In the genomic region with DNA sequence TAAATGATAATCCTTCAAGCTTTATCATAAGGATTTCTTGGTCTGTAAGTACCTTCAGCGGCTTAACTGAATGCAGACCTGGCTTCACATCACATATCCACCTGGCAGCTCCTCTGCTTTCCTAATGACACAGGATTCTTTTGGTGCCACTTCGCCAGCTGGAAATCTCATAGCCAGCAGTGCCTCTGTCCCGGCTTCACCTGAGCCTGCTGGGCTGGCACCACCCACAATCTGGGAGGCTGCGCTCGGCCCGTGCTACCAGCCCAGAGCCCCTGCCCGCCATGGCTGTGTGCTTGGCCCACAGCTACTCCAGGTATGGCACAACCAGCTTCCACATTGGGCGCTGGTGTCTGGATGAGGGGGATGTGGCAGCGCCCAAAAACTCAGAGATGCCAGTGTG, we compare ENCODE assay signal across 23 cellular contexts. TPM values are rescaled to one million over a fixed set of nuclear protein-coding genes. Genes with fewer than 3 reads are reported as not detected.
DNase-seq lines count a peak whose midpoint lies in the region; TF ChIP-seq lines count a peak whose summit lies in the region.
"Had no signal": no experiment of that assay in that cellular context is flagged by ENCODE, and none has a peak within 500 bp of the region (broad histone marks: within the 10 kb centered on the region; RNA-seq: fewer than 3 reads in every experiment).

No MANE protein-coding gene starts in this region.

- H2BK15ac ChIP-seq in mesenchymal stem cell (ENCODE audit: low read depth, poor library complexity, severe bottlenecking), result peak overlapping the region; percentile 5

- H3K36me3 Mint-ChIP-seq in activated CD4-positive, alpha-beta T cell treated with anti-CD3 and anti-CD28 coated beads, Interleukin-2, amount 10 ng/mL, durations not matched to agents 24 days and 14 days (ENCODE audit: low read depth), result peaks cover 4% of the 10 kb centered on the region
- H3K36me3 Mint-ChIP-seq: CD14-positive monocyte had no signal

- H3K27ac ChIP-seq in mesenchymal stem cell (ENCODE audit: low read length, poor library complexity, severe bottlenecking) (no peak overlapping the region), trophoblast cell (ENCODE audit: low read depth, low read length) (no peak overlapping the region), osteoblast (ENCODE audit: low read depth, low read length) (no peak overlapping the region)
- H3K27ac ChIP-seq: A549; BLaER1 treated with 17β-estradiol and CSF1 and Interleukin-3, amounts not matched to agents 10 nM and 100 nM had no signal

- H2BK120ac ChIP-seq in mesenchymal stem cell (ENCODE audit: low read depth, low read length) (no peak overlapping the region), trophoblast cell (ENCODE audit: insufficient read depth, low read length, poor library complexity) (no peak overlapping the region)

- H2AFZ ChIP-seq in mesenchymal stem cell (ENCODE audit: low read depth, low read length), result no peak overlapping the region
- H2AFZ ChIP-seq in trophoblast cell (ENCODE audit: insufficient read depth, low read length, poor library complexity), result no peak overlapping the region
- no peak overlapping the region for H2AFZ ChIP-seq in osteoblast (ENCODE audit: low read length)
- H2AFZ ChIP-seq: GM23338 had no signal

- peak overlapping the region in 1 of 2 experiments; percentile 39 for H2BK12ac ChIP-seq in mesenchymal stem cell (ENCODE audit: low read length in 2 of 2)
- no peak overlapping the region for H2BK12ac ChIP-seq in trophoblast cell (ENCODE audit: low read length)

- H4K91ac ChIP-seq in mesenchymal stem cell (ENCODE audit: low read length) (peak overlapping the region; percentile 68), trophoblast cell (ENCODE audit: low read depth, low read length) (no peak overlapping the region)

- peak; percentile 45 for DNase-seq in activated CD4-positive, alpha-beta T cell treated with anti-CD3 and anti-CD28 coated beads, Interleukin-2, amount 10 ng/mL, durations not matched to agents 24 days and 14 days
- DNase-seq in activated CD4-positive, alpha-beta T cell treated with anti-CD3 and anti-CD28 coated beads, Interleukin-2, amount 50 U/mL, for 1 hour, result no peak
- no peak for DNase-seq in mesenchymal stem cell
- no peak for DNase-seq in trophoblast cell
- DNase-seq in osteoblast (ENCODE audit: insufficient read length, low spot score, missing footprints), result no peak
- no peak for DNase-seq in NCI-H2029 treated with DMSO at 0.1 percent for 48 hours (lab: John Stamatoyannopoulos, UW)
- DNase-seq in NK-92 treated with Interleukin-12 subunit alpha and Interleukin-12 subunit beta, amount 100 ng/mL, for 24 hours (lab: John Stamatoyannopoulos, UW), result no peak
- DNase-seq: 8988T; ACHN; AML-193; BE2C; CD4-positive, alpha-beta T cell; CD8-positive, alpha-beta memory T cell; DMS 273 treated with DMSO at 0.1 percent for 48 hours; DMS79; EL; GDM1; H9 had no signal

- H3K36me3 ChIP-seq in mesenchymal stem cell (ENCODE audit: control insufficient read depth in 1 of 2, insufficient read depth in 2 of 2, low read depth in 1 of 2, low read length in 2 of 2) (no peaks in the 10 kb centered on the region), trophoblast cell (ENCODE audit: control insufficient read depth in 1 of 2, insufficient read depth in 2 of 2, low read length in 2 of 2) (no peaks in the 10 kb centered on the region), osteoblast (ENCODE audit: insufficient read depth, low read length) (no peaks in the 10 kb centered on the region)
- H3K36me3 ChIP-seq: BE2C; BLaER1 treated with 17β-estradiol and CSF1 and Interleukin-3, amounts not matched to agents 10 nM and 100 nM had no signal

- H3K4me3 ChIP-seq in mesenchymal stem cell (ENCODE audit: insufficient read depth in 1 of 2, low read depth in 1 of 2, low read length in 2 of 2) (no peak overlapping the region), trophoblast cell (ENCODE audit: low read depth, low read length) (peak overlapping the region; percentile 46), osteoblast (ENCODE audit: insufficient read depth, low read length) (no peak overlapping the region)
- H3K4me3 ChIP-seq: A549; BLaER1 treated with 17β-estradiol and CSF1 and Interleukin-3, amounts not matched to agents 10 nM and 100 nM; GM12878; GM23338 had no signal

- intact Hi-C loops in activated CD4-positive, alpha-beta T cell treated with anti-CD3 and anti-CD28 coated beads, Interleukin-2, amount 10 ng/mL, durations not matched to agents 24 days and 14 days (cut with micrococcal nuclease), result no loop called here

- H3K27me3 Mint-ChIP-seq in activated CD4-positive, alpha-beta T cell treated with anti-CD3 and anti-CD28 coated beads, Interleukin-2, amount 10 ng/mL, durations not matched to agents 24 days and 14 days, result no peaks in the 10 kb centered on the region
- H3K27me3 Mint-ChIP-seq: CD4-positive, alpha-beta T cell had no signal

- H3K27me3 ChIP-seq in mesenchymal stem cell (ENCODE audit: control insufficient read depth in 1 of 2, insufficient read depth in 1 of 2, low read length in 2 of 2), result no peaks in the 10 kb centered on the region
- no peaks in the 10 kb centered on the region for H3K27me3 ChIP-seq in trophoblast cell (ENCODE audit: insufficient read depth, low read length)
- no peaks in the 10 kb centered on the region for H3K27me3 ChIP-seq in osteoblast (ENCODE audit: insufficient read depth, low read length)
- H3K27me3 ChIP-seq: BE2C had no signal

- no peak overlapping the region for H3K4me3 Mint-ChIP-seq in activated CD4-positive, alpha-beta T cell treated with anti-CD3 and anti-CD28 coated beads, Interleukin-2, amount 10 ng/mL, durations not matched to agents 24 days and 14 days
- H3K4me3 Mint-ChIP-seq: CD14-positive monocyte; CD4-positive, alpha-beta T cell; CD8-positive, alpha-beta memory T cell; GM23338; H9 had no signal

- H2BK5ac ChIP-seq in mesenchymal stem cell (ENCODE audit: low read depth, low read length, poor library complexity, severe bottlenecking) (no peak overlapping the region), trophoblast cell (ENCODE audit: low read depth, low read length, poor library complexity) (no peak overlapping the region)

- H3K9ac ChIP-seq in mesenchymal stem cell (ENCODE audit: low read length) (no peak overlapping the region), trophoblast cell (ENCODE audit: low read length) (no peak overlapping the region)
- H3K9ac ChIP-seq: BLaER1 treated with 17β-estradiol and CSF1 and Interleukin-3, amounts not matched to agents 10 nM and 100 nM had no signal

- H4K8ac ChIP-seq in mesenchymal stem cell (ENCODE audit: low read length) (peak overlapping the region; percentile 49), trophoblast cell (ENCODE audit: low read depth, low read length) (no peak overlapping the region)

- H3K9me3 ChIP-seq in mesenchymal stem cell (ENCODE audit: control insufficient read depth, low read length) (no peaks in the 10 kb centered on the region), trophoblast cell (ENCODE audit: insufficient read depth, low read depth, low read length) (peaks cover 15% of the 10 kb centered on the region), osteoblast (ENCODE audit: low read depth, low read length) (no peaks in the 10 kb centered on the region)
- H3K9me3 ChIP-seq: A549, BE2C had no signal

- WGBS in mesenchymal stem cell, result 86% methylated on average over 9 of the region's 9 CpGs
- WGBS in trophoblast cell (ENCODE audit: extremely low coverage, insufficient coverage, insufficient read length), result no CpG with 5 or more reads among the region's 9 CpGs

- H4K12ac ChIP-seq in trophoblast cell (ENCODE audit: low read depth, low read length), result no peak overlapping the region

- H3K79me2 ChIP-seq in trophoblast cell (ENCODE audit: control insufficient read depth, insufficient read depth, low read length, poor library complexity) (no peaks in the 10 kb centered on the region), osteoblast (ENCODE audit: insufficient read depth, low read length) (no peaks in the 10 kb centered on the region)

- TF ChIP-seq CTCF in osteoblast (IDR thresholded peaks at IDR 0.05; ENCODE audit: extremely low read depth, low read depth, low read length), result no peak

- no peak overlapping the region for H3K27ac Mint-ChIP-seq in activated CD4-positive, alpha-beta T cell treated with anti-CD3 and anti-CD28 coated beads, Interleukin-2, amount 10 ng/mL, durations not matched to agents 24 days and 14 days
- H3K27ac Mint-ChIP-seq: CD4-positive, alpha-beta T cell; CD8-positive, alpha-beta memory T cell; GM23338; H9 had no signal

- no peaks in the 10 kb centered on the region for H3K79me1 ChIP-seq in mesenchymal stem cell (replicated peaks; ENCODE audit: low read length, poor library complexity, severe bottlenecking)
- H3K79me1 ChIP-seq in trophoblast cell (ENCODE audit: low read length), result no peaks in the 10 kb centered on the region

- H3K14ac ChIP-seq in mesenchymal stem cell (ENCODE audit: low read length in 2 of 2) (no peak overlapping the region), trophoblast cell (ENCODE audit: low read length) (no peak overlapping the region)

- H3K4me2 ChIP-seq in mesenchymal stem cell (ENCODE audit: low read length, poor library complexity, severe bottlenecking) (no peak overlapping the region), trophoblast cell (ENCODE audit: low read length) (no peak overlapping the region), osteoblast (ENCODE audit: insufficient read depth, low read length) (no peak overlapping the region)
- H3K4me2 ChIP-seq: A549; BLaER1 treated with 17β-estradiol and CSF1 and Interleukin-3, amounts not matched to agents 10 nM and 100 nM; GM23338 had no signal

- no peak overlapping the region for H3K4ac ChIP-seq in mesenchymal stem cell (ENCODE audit: low read depth in 1 of 2, low read length in 2 of 2)
- no peak overlapping the region for H3K4ac ChIP-seq in trophoblast cell (ENCODE audit: low read depth, low read length)

- no peak overlapping the region for H2AK5ac ChIP-seq in mesenchymal stem cell (ENCODE audit: low read length, severe bottlenecking)
- no peak overlapping the region for H2AK5ac ChIP-seq in trophoblast cell (ENCODE audit: low read length)

- H3K4me1 ChIP-seq in mesenchymal stem cell (ENCODE audit: control insufficient read depth, insufficient read depth, low read depth, low read length) (no peaks in the 10 kb centered on the region), trophoblast cell (ENCODE audit: control insufficient read depth in 1 of 2, insufficient read depth in 2 of 2, low read length in 2 of 2) (no peaks in the 10 kb centered on the region), osteoblast (ENCODE audit: insufficient read depth, low read length) (no peaks in the 10 kb centered on the region)
- H3K4me1 ChIP-seq: A549; BE2C; BLaER1 treated with 17β-estradiol and CSF1 and Interleukin-3, amounts not matched to agents 10 nM and 100 nM had no signal

- H4K20me1 ChIP-seq in osteoblast (ENCODE audit: insufficient read depth, low read length), result no peaks in the 10 kb centered on the region
- H4K20me1 ChIP-seq: BLaER1 treated with 17β-estradiol and CSF1 and Interleukin-3, amounts not matched to agents 10 nM and 100 nM had no signal

- peaks cover 6% of the 10 kb centered on the region for H3K9me3 Mint-ChIP-seq in activated CD4-positive, alpha-beta T cell treated with anti-CD3 and anti-CD28 coated beads, Interleukin-2, amount 10 ng/mL, durations not matched to agents 24 days and 14 days
- H3K9me3 Mint-ChIP-seq: CD4-positive, alpha-beta T cell; CD8-positive, alpha-beta memory T cell had no signal

- peaks cover 9% of the 10 kb centered on the region for H3K4me1 Mint-ChIP-seq in activated CD4-positive, alpha-beta T cell treated with anti-CD3 and anti-CD28 coated beads, Interleukin-2, amount 10 ng/mL, durations not matched to agents 24 days and 14 days
- H3K4me1 Mint-ChIP-seq: CD14-positive monocyte; CD8-positive, alpha-beta memory T cell had no signal

- H3K18ac ChIP-seq in mesenchymal stem cell (ENCODE audit: low read depth in 1 of 2, low read length in 2 of 2) (peak overlapping the region in 1 of 2 experiments; percentile 18), trophoblast cell (ENCODE audit: low read length) (no peak overlapping the region)

- H3K23ac ChIP-seq in mesenchymal stem cell (ENCODE audit: low read length in 2 of 2) (no peak overlapping the region), trophoblast cell (ENCODE audit: low read length) (no peak overlapping the region)

RNA-seq across cellular contexts. Expression of a gene that starts 37.4 kb away (rescaled TPM):
- 60.2 and 60.5 TPM in 2 replicates for total RNA-seq in activated CD4-positive, alpha-beta T cell treated with anti-CD3 and anti-CD28 coated beads, Interleukin-2, amount 10 ng/mL, durations not matched to agents 24 days and 14 days
- 106 TPM for polyA plus RNA-seq in mesenchymal stem cell (2013, experiment 1 of 2)
- 105 TPM for polyA plus RNA-seq in mesenchymal stem cell (2013, experiment 2 of 2)
- polyA plus RNA-seq in trophoblast cell (2013), result 3.3 and 3.5 TPM in 2 replicates
- total RNA-seq in osteoblast, result 5.0 and 5.1 TPM in 2 replicates

Comparison
In these comparisons a context has a peak if more than half of its experiments do, and no peak if none do; other contexts are left out.
1. RNA of a gene that starts 37.4 kb away (total RNA-seq): 60.2 to 60.5 TPM in activated CD4-positive, alpha-beta T cell treated with anti-CD3 and anti-CD28 coated beads, Interleukin-2, amount 10 ng/mL, durations not matched to agents 24 days and 14 days; 5.0 to 5.1 TPM in osteoblast; every median in the first group is over 10 times any median in the second.